In genomic region chr2:42096869-42097591, GRCh38 we compare ENCODE assay signal across 10 cellular contexts. TPM values are rescaled to one million over a fixed set of nuclear protein-coding genes. Genes with fewer than 3 reads are reported as not detected.
DNase-seq lines count a peak whose midpoint lies in the region; ATAC-seq and TF ChIP-seq lines count a peak whose summit lies in the region.
"Had no signal": no experiment of that assay in that cellular context is flagged by ENCODE, and none has a peak within 500 bp of the region (broad histone marks: within the 10 kb centered on the region; RNA-seq: fewer than 3 reads in every experiment).

No MANE protein-coding gene starts in this region.

- no peak for ATAC-seq in CD4-positive, CD25-positive, alpha-beta regulatory T cell (ENCODE audit: low read depth in 2 of 2)
- ATAC-seq in GM19328 (IDR thresholded peaks at IDR 0.05; ENCODE audit: unreplicated experiment) (peak; percentile 34), HG03066 (IDR thresholded peaks at IDR 0.05; ENCODE audit: low read depth, unreplicated experiment) (peak; percentile 34)
- no peak for ATAC-seq in activated T-helper 17 cell treated with anti-CD3 and anti-CD28 coated beads, Interleukin-2, amount 50 U/mL, for 72 hours (replicated peaks)

- intact Hi-C loops in MCF 10A (cut with micrococcal nuclease) (loop anchor here (1.0 to 5.0 kb wide), 5 partner anchors 141 to 565 kb away; partner anchors contain the start of gene COX7A2L), uterus (cut with DNase I; ENCODE audit: low total_unique reads) (loop anchor here (5.0 to 10.0 kb wide), 3 partner anchors 148 to 268 kb away; partner anchors contain the start of gene COX7A2L)

- CTCF ChIA-PET in MCF 10A (lab: Yijun Ruan, JAX): interaction anchor here (0.5 to 9.5 kb wide), 40 partner anchors 9 to 1463 kb away, joined by 3 to 222 read pairs (median 4); partner anchors contain the start of gene COX7A2L

- BruUV-seq in MCF 10A (replicated peaks; lab: Mats Ljungman, UMichigan): no TSS peak

- H3K4me1 ChIP-seq in CD4-positive, CD25-positive, alpha-beta regulatory T cell (ENCODE audit: control insufficient read depth, insufficient read depth, low read length, poor library complexity, severe bottlenecking): peaks cover 48% of the 10 kb centered on the region
- no peaks in the 10 kb centered on the region for H3K4me1 ChIP-seq in uterus

- H3K27me3 ChIP-seq in CD4-positive, CD25-positive, alpha-beta regulatory T cell (ENCODE audit: control insufficient read depth, insufficient read depth, low read length): no peaks in the 10 kb centered on the region
- no peaks in the 10 kb centered on the region for H3K27me3 ChIP-seq in uterus

- H3K36me3 Mint-ChIP-seq in CD4-positive, CD25-positive, alpha-beta regulatory T cell: peaks cover 4% of the 10 kb centered on the region
- no peaks in the 10 kb centered on the region for H3K36me3 Mint-ChIP-seq in activated T-helper 17 cell treated with anti-CD3 and anti-CD28 coated beads, Interleukin-2, amount 50 U/mL, for 72 hours (ENCODE audit: low read depth)
- H3K36me3 Mint-ChIP-seq in MCF 10A (ENCODE audit: insufficient read depth, unreplicated experiment): no peaks in the 10 kb centered on the region

- TF ChIP-seq CTCF in MCF 10A (IDR thresholded peaks at IDR 0.05; ENCODE audit: unreplicated experiment) (no peak), uterus (IDR thresholded peaks at IDR 0.05) (no peak)

- H3K9me3 Mint-ChIP-seq in CD4-positive, CD25-positive, alpha-beta regulatory T cell: peaks cover 0 to 7% (median 0%) of the 10 kb centered on the region in 7 donors
- peaks cover 3% of the 10 kb centered on the region for H3K9me3 Mint-ChIP-seq in activated T-helper 17 cell treated with anti-CD3 and anti-CD28 coated beads, Interleukin-2, amount 50 U/mL, for 72 hours
- H3K9me3 Mint-ChIP-seq in MCF 10A (ENCODE audit: unreplicated experiment): peaks cover 8% of the 10 kb centered on the region

- H3K9me3 ChIP-seq in CD4-positive, CD25-positive, alpha-beta regulatory T cell (ENCODE audit: control insufficient read depth in 2 of 2, low read length in 2 of 2): no peaks in the 10 kb centered on the region
- no peaks in the 10 kb centered on the region for H3K9me3 ChIP-seq in uterus

- H3K36me3 ChIP-seq in CD4-positive, CD25-positive, alpha-beta regulatory T cell (ENCODE audit: control insufficient read depth, insufficient read depth, low read length): no peaks in the 10 kb centered on the region
- H3K36me3 ChIP-seq in uterus: no peaks in the 10 kb centered on the region

- H3K27me3 Mint-ChIP-seq in CD4-positive, CD25-positive, alpha-beta regulatory T cell: peaks cover 3% of the 10 kb centered on the region
- H3K27me3 Mint-ChIP-seq in activated T-helper 17 cell treated with anti-CD3 and anti-CD28 coated beads, Interleukin-2, amount 50 U/mL, for 72 hours: no peaks in the 10 kb centered on the region
- H3K27me3 Mint-ChIP-seq in MCF 10A (ENCODE audit: insufficient read depth, unreplicated experiment): peaks cover 23% of the 10 kb centered on the region

- no peak for DNase-seq in CD4-positive, CD25-positive, alpha-beta regulatory T cell
- DNase-seq in MCF 10A (ENCODE audit: unreplicated experiment): no peak
- DNase-seq in activated gamma-delta T cell treated with Interleukin-2 at 50 U/mL for 16 hours: no peak
- DNase-seq in activated gamma-delta T cell (lab: John Stamatoyannopoulos, UW): no peak
- no peak for DNase-seq in uterus
- DNase-seq: DMS 273 treated with DMSO at 0.1 percent for 48 hours, islet precursor cell had no signal

- H3K27ac Mint-ChIP-seq in CD4-positive, CD25-positive, alpha-beta regulatory T cell: peak overlapping the region; percentile 88 to 93 (median 92)
- peak overlapping the region; percentile 57 for H3K27ac Mint-ChIP-seq in activated T-helper 17 cell treated with anti-CD3 and anti-CD28 coated beads, Interleukin-2, amount 50 U/mL, for 72 hours
- no peak overlapping the region for H3K27ac Mint-ChIP-seq in MCF 10A (ENCODE audit: low read depth, unreplicated experiment)

- H3K27ac ChIP-seq in CD4-positive, CD25-positive, alpha-beta regulatory T cell (ENCODE audit: insufficient read depth, low read length, poor library complexity, severe bottlenecking): no peak overlapping the region
- no peak overlapping the region for H3K27ac ChIP-seq in uterus

- POLR2A ChIA-PET in MCF 10A (lab: Yijun Ruan, JAX): interaction anchor here (0.6 kb wide), 1 partner anchor 36 kb away, joined by 3 read pairs; no protein-coding TSS in a partner anchor

- peaks cover 19 to 57% (median 48%) of the 10 kb centered on the region in 4 donors for H3K4me1 Mint-ChIP-seq in CD4-positive, CD25-positive, alpha-beta regulatory T cell
- peaks cover 28% of the 10 kb centered on the region for H3K4me1 Mint-ChIP-seq in activated T-helper 17 cell treated with anti-CD3 and anti-CD28 coated beads, Interleukin-2, amount 50 U/mL, for 72 hours
- no peaks in the 10 kb centered on the region for H3K4me1 Mint-ChIP-seq in MCF 10A (ENCODE audit: insufficient read depth, unreplicated experiment)

- no peak for TF ChIP-seq POLR2A in uterus (IDR thresholded peaks at IDR 0.05)

- peak overlapping the region in 2 of 4 donors; percentile 39 to 43 for H3K4me3 Mint-ChIP-seq in CD4-positive, CD25-positive, alpha-beta regulatory T cell
- H3K4me3 Mint-ChIP-seq in activated T-helper 17 cell treated with anti-CD3 and anti-CD28 coated beads, Interleukin-2, amount 50 U/mL, for 72 hours: no peak overlapping the region
- no peak overlapping the region for H3K4me3 Mint-ChIP-seq in MCF 10A (ENCODE audit: unreplicated experiment)

- no peak overlapping the region for H3K4me3 ChIP-seq in CD4-positive, CD25-positive, alpha-beta regulatory T cell (ENCODE audit: low read depth, low read length)
- H3K4me3 ChIP-seq in uterus: no peak overlapping the region

RNA-seq across cellular contexts. Expression of gene PKDCC, which starts 49.2 kb away (rescaled TPM):
- total RNA-seq in CD4-positive, CD25-positive, alpha-beta regulatory T cell: not detected
- polyA plus RNA-seq in CD4-positive, CD25-positive, alpha-beta regulatory T cell: not detected
- total RNA-seq in activated T-helper 17 cell treated with anti-CD3 and anti-CD28 coated beads, Interleukin-2, amount 50 U/mL, for 72 hours: not detected
- total RNA-seq in MCF 10A (2022): 0.49 and 0.96 TPM in 2 replicates
- total RNA-seq in uterus: 100 to 1,000 TPM in 2 of 4 donors, 10 to 100 TPM in 2; 34.1 to 244 (median 109) TPM

Comparison
In these comparisons a context has a peak if more than half of its experiments do, and no peak if none do; other contexts are left out.
1. ATAC-seq: peak in GM19328 (single experiment) and HG03066 (single experiment); none in CD4-positive, CD25-positive, alpha-beta regulatory T cell (0 of 2) and activated T-helper 17 cell treated with anti-CD3 and anti-CD28 coated beads, Interleukin-2, amount 50 U/mL, for 72 hours (single experiment).
2. RNA of gene PKDCC, which starts 49.2 kb away (total RNA-seq): 34.1 to 244 TPM in uterus; 0.49 to 0.96 TPM in MCF 10A, not detected in activated T-helper 17 cell treated with anti-CD3 and anti-CD28 coated beads, Interleukin-2, amount 50 U/mL, for 72 hours and not detected in CD4-positive, CD25-positive, alpha-beta regulatory T cell (single experiment); every median in the first group is over 10 times any median in the second.